Comparison of ENCODE assay signal across 1 cellular context in genomic region chr16:88763502-88764053, GRCh38.
TF ChIP-seq lines count a peak whose summit lies in the region.

No MANE protein-coding gene starts in this region.

TF ChIP-seq in HepG2, 621 proteins besides CTCF, POLR2A, EP300 and RAD21 (continued from another document and continues in another):
- TF ChIP-seq AKNA (CRISPR knock-in tag; IDR thresholded peaks at IDR 0.05; ENCODE audit: borderline replicate concordance) (no peak), ISX (CRISPR knock-in tag; conservative IDR thresholded peaks at IDR 0.05) (no peak), ZNF598 (CRISPR knock-in tag; IDR thresholded peaks at IDR 0.05; ENCODE audit: borderline replicate concordance) (peak; percentile 89; the same call in 1 of the 2 replicates), SIN3A (IDR thresholded peaks at IDR 0.05; ENCODE audit: borderline replicate concordance, low read depth, low read length) (no peak), ZZZ3 (CRISPR knock-in tag; IDR thresholded peaks at IDR 0.05; ENCODE audit: borderline replicate concordance) (no peak), ZNF543 (CRISPR knock-in tag; IDR thresholded peaks at IDR 0.05) (no peak; the same call in 1 of the 2 replicates), HMGXB3 (CRISPR knock-in tag; IDR thresholded peaks at IDR 0.05; ENCODE audit: borderline replicate concordance) (no peak; the same call in 1 of the 2 replicates), TRAFD1 (CRISPR knock-in tag; IDR thresholded peaks at IDR 0.05; ENCODE audit: borderline replicate concordance) (no peak; the same call in 1 of the 2 replicates), HNRNPL (IDR thresholded peaks at IDR 0.05; ENCODE audit: low read depth, low read length) (no peak), ATF3 (CRISPR knock-in tag; IDR thresholded peaks at IDR 0.05) (no peak), MAFF (IDR thresholded peaks at IDR 0.05; ENCODE audit: low read depth, low read length) (no peak), ZKSCAN8 (CRISPR knock-in tag; IDR thresholded peaks at IDR 0.05; ENCODE audit: borderline replicate concordance) (peak; percentile 87; the same call in 1 of the 2 replicates), RELA (CRISPR knock-in tag; IDR thresholded peaks at IDR 0.05) (no peak), SRSF4 (IDR thresholded peaks at IDR 0.05; ENCODE audit: low read depth, low read length, poor library complexity, severe bottlenecking) (no peak), ZNF138 (CRISPR knock-in tag; IDR thresholded peaks at IDR 0.05; ENCODE audit: low read depth) (peak; percentile 62; the same call in 1 of the 2 replicates), NFYC (CRISPR knock-in tag; IDR thresholded peaks at IDR 0.05) (peak; percentile 18; the same call in 1 of the 2 replicates), TERF1 (CRISPR knock-in tag; IDR thresholded peaks at IDR 0.05) (no peak), ZSCAN21 (CRISPR knock-in tag; IDR thresholded peaks at IDR 0.05; ENCODE audit: borderline replicate concordance) (no peak; the same call in 1 of the 2 replicates), SOX13 (IDR thresholded peaks at IDR 0.05) (peak; percentile 60; the same call in 1 of the 2 replicates), SOX13 (CRISPR knock-in tag; conservative IDR thresholded peaks at IDR 0.05 in 1 of 2, IDR thresholded peaks at IDR 0.05 in 1 of 2) (peak in 1 of 2 experiments; percentile 85; a peak in 2 of 4 replicates), HES4 (CRISPR knock-in tag; IDR thresholded peaks at IDR 0.05; ENCODE audit: borderline replicate concordance) (no peak), STAT5B (CRISPR knock-in tag; IDR thresholded peaks at IDR 0.05) (no peak), ZNF687 (CRISPR knock-in tag; IDR thresholded peaks at IDR 0.05) (peak; percentile 93), ZNF737 (CRISPR knock-in tag; IDR thresholded peaks at IDR 0.05; ENCODE audit: borderline replicate concordance) (no peak), GMEB1 (CRISPR knock-in tag; IDR thresholded peaks at IDR 0.05; ENCODE audit: borderline replicate concordance) (peak; percentile 57; the same call in 1 of the 2 replicates), MYPOP (CRISPR knock-in tag; IDR thresholded peaks at IDR 0.05) (no peak; the same call in 1 of the 2 replicates), TFDP2 (CRISPR knock-in tag; IDR thresholded peaks at IDR 0.05) (peak; percentile 67), ZFX (CRISPR knock-in tag; IDR thresholded peaks at IDR 0.05; ENCODE audit: low read depth) (peak; percentile 78; the same call in 1 of the 2 replicates), ZNF275 (CRISPR knock-in tag; IDR thresholded peaks at IDR 0.05; ENCODE audit: borderline replicate concordance) (no peak), RBM22 (optimal IDR thresholded peaks at IDR 0.05; ENCODE audit: low read length) (peak; percentile 89), ZNF660 (CRISPR knock-in tag; IDR thresholded peaks at IDR 0.05; ENCODE audit: borderline replicate concordance, low read depth) (no peak), PPARG (CRISPR knock-in tag; conservative IDR thresholded peaks at IDR 0.05) (peak; percentile 91), ZNF652 (CRISPR knock-in tag; IDR thresholded peaks at IDR 0.05; ENCODE audit: borderline replicate concordance, low read depth) (no peak; the same call in 1 of the 2 replicates), TP53 (CRISPR knock-in tag; conservative IDR thresholded peaks at IDR 0.05) (no peak)
